Comparison of ENCODE assay signal across 9 cellular contexts in the genomic region with DNA sequence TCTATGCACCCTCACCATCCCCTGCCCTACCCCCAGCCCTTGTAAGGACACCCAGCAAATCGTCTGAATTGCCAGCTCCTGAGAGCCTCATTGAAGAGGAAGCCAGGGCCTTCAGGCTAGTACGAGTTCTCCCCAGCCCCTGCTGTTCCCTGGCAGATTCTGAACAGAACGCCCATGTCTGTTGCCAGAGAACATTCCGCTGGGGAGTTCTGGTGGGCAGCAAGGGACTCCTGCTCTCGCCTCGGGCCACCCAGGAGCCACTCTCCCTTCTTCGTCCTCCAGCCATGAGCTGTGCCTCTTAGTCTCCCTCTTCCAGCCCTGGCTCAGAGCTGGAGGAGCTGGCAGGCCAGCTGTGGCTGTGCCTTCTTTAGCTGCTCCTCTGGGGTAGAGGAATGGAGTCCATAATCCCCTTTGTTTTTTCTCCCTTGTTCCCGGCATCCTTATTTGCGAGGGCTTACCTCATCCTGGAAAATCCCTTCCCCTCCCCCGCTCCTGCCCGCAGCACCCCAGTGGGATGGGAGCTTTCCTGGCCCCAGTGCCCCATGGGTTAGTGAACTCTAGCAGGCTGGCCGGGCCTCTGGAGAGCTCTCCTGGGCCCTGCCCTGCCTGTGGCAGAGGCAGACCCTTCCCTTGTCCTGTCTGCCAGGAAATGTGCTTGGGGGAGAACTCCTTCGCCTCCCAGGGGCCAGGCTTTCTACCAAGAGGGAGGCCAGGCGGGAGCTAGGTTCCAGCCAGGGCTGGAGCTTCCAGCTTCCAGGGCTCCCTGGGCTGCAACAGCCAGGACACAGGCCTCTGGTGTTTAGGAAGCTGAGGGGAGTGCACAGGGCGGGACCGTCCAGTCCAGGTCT. TPM values are rescaled to one million over a fixed set of nuclear protein-coding genes. Genes with fewer than 3 reads are reported as not detected.
DNase-seq lines count a peak whose midpoint lies in the region; ATAC-seq, FAIRE-seq and TF ChIP-seq lines count a peak whose summit lies in the region.
"Had no signal": no experiment of that assay in that cellular context is flagged by ENCODE, and none has a peak within 500 bp of the region (broad histone marks: within the 10 kb centered on the region; RNA-seq: fewer than 3 reads in every experiment).

No MANE protein-coding gene starts in this region.

- H3K4me3 ChIP-seq in pancreas = no peak overlapping the region
- H3K4me3 ChIP-seq: GM12878 had no signal

- peaks cover 11% of the 10 kb centered on the region for H3K4me1 Mint-ChIP-seq in T-helper 17 cell

- DNase-seq in COLO668 (lab: John Stamatoyannopoulos, UW; ENCODE audit: unreplicated experiment) (peak; percentile 59), T-helper 17 cell (no peak), globus pallidus (ENCODE audit: low spot score) (peak; percentile 71), pancreas (peak in 3 of 6 donors; percentile 56 to 64 (median 64)), HUDEP-2 (lab: John Stamatoyannopoulos, UW; ENCODE audit: unreplicated experiment in 76 of 76) (no peak)
- no peak for DNase-seq in stimulated activated CD4-positive, alpha-beta T cell treated with anti-CD3 and anti-CD28 coated beads, Interleukin-15, amount 100 ng/mL, for 24 hours

- WGBS in pancreas, 2 donors = 73 to 74% methylated on average over 16 of the region's 16 CpGs

- H3K27ac ChIP-seq in pancreas = peak overlapping the region in 3 of 4 donors; percentile 54 to 86 (median 86)

- no peaks in the 10 kb centered on the region for H3K27me3 ChIP-seq in pancreas

- H3K9me3 ChIP-seq in T-helper 17 cell (ENCODE audit: control insufficient read depth, low read length, poor library complexity, severe bottlenecking) (no peaks in the 10 kb centered on the region), pancreas (no peaks in the 10 kb centered on the region)

- intact Hi-C loops in pancreas (cut with DNase I) = no loop called here

- FAIRE-seq in pancreas (lab: Jason Lieb, UNC) = no peak
- FAIRE-seq: GM12878 had no signal

- peaks cover 0 to 14% (median 6%) of the 10 kb centered on the region in 3 donors for H3K4me1 ChIP-seq in pancreas

- H3K27ac Mint-ChIP-seq in T-helper 17 cell = peak overlapping the region; percentile 72

- H3K36me3 ChIP-seq in pancreas = peaks cover 0 to 9% (median 0%) of the 10 kb centered on the region in 3 donors

- peaks cover 5% of the 10 kb centered on the region for H3K36me3 Mint-ChIP-seq in T-helper 17 cell (ENCODE audit: low read depth)

- TF ChIP-seq CTCF in pancreas (IDR thresholded peaks at IDR 0.05) = no peak

- ATAC-seq in T-helper 17 cell = no peak
- ATAC-seq in pancreas = peak in 3 of 4 donors; percentile 65 to 75 (median 68)
- no peak for ATAC-seq in HG03378 (IDR thresholded peaks at IDR 0.05; ENCODE audit: unreplicated experiment)
- ATAC-seq in HG03469 (IDR thresholded peaks at IDR 0.05; ENCODE audit: unreplicated experiment) = no peak
- ATAC-seq: GM12878 had no signal

- H3K4me3 Mint-ChIP-seq in T-helper 17 cell = no peak overlapping the region

- no peaks in the 10 kb centered on the region for H3K27me3 Mint-ChIP-seq in T-helper 17 cell

RNA-seq across cellular contexts. Expression of a gene that starts 16.6 kb away (rescaled TPM):
- total RNA-seq in T-helper 17 cell (10 to 100 TPM; 63.6 to 73.0 TPM), pancreas (100 to 1,000 TPM in 1 of 6 donors, 10 to 100 TPM in 5; 65.2 to 106 (median 76.7) TPM)
- polyA plus RNA-seq in pancreas = 10 to 100 TPM; 42.2 to 53.2 TPM

Comparison
In these comparisons a context has a peak if more than half of its experiments do, and no peak if none do; other contexts are left out.
1. DNase-seq: peak in COLO668 (single experiment) and globus pallidus (single experiment); none in T-helper 17 cell (0 of 3), stimulated activated CD4-positive, alpha-beta T cell treated with anti-CD3 and anti-CD28 coated beads, Interleukin-15, amount 100 ng/mL, for 24 hours (single experiment) and HUDEP-2 (0 of 76).
2. ATAC-seq: peak in pancreas (3 of 4); none in T-helper 17 cell (single experiment), HG03378 (single experiment) and HG03469 (single experiment).